ENCODE assay signal across 8 cellular contexts in genomic region chr2:63888490-63889402, GRCh38. TPM values are rescaled to one million over a fixed set of nuclear protein-coding genes. Genes with fewer than 3 reads are reported as not detected.
A peak's percentile ranks its signal among the peaks of the same experiment; 100 is the strongest.
DNase-seq lines count a peak whose midpoint lies in the region; ATAC-seq, FAIRE-seq and TF ChIP-seq lines count a peak whose summit lies in the region.

No MANE protein-coding gene starts in this region.

- H3K4me1 ChIP-seq in heart left ventricle (peaks cover 0 to 13% (median 0%) of the 10 kb centered on the region in 12 donors), gastrocnemius medialis (peaks cover 32 to 44% of the 10 kb centered on the region in 2 donors)

- CTCF ChIA-PET in Calu3 (lab: Charles Lee): no interaction called here

- H3K27me3 Mint-ChIP-seq in Calu3 (ENCODE audit: unreplicated experiment): no peaks in the 10 kb centered on the region
- no peaks in the 10 kb centered on the region for H3K27me3 Mint-ChIP-seq in activated naive CD4-positive, alpha-beta T cell treated with anti-CD3 and anti-CD28 coated beads, Interleukin-2, amount 50 U/mL, for 24 hours

- 73 to 84% (median 81%) methylated on average over 6 of the region's 6 CpGs for WGBS in heart left ventricle, 4 donors

- no peaks in the 10 kb centered on the region for H3K9me3 ChIP-seq in heart left ventricle
- no peaks in the 10 kb centered on the region for H3K9me3 ChIP-seq in gastrocnemius medialis

- intact Hi-C loops in Calu3 (cut with micrococcal nuclease; ENCODE audit: unreplicated experiment): loop anchor here (1.0 to 10.0 kb wide), 2 partner anchors 196 to 304 kb away; partner anchors contain the start of genes MDH1 and WDPCP
- intact Hi-C loops in heart left ventricle (cut with DNase I): loop anchor here in 5 of 10 donors (2.0 to 10.0 kb wide), 4 partner anchors 190 to 196 kb away; no protein-coding TSS in a partner anchor
- intact Hi-C loops in gastrocnemius medialis (cut with DNase I; ENCODE audit: low total_unique reads): loop anchor here (1.0 to 2.0 kb wide), 4 partner anchors 46 to 298 kb away; no protein-coding TSS in a partner anchor

- ATAC-seq in GM19043 (IDR thresholded peaks at IDR 0.05; ENCODE audit: low read depth, unreplicated experiment) (peak; percentile 55), heart left ventricle (peak; percentile 57 to 83 (median 68)), gastrocnemius medialis (peak; percentile 72 to 84)

- H3K27ac Mint-ChIP-seq in Calu3 (ENCODE audit: unreplicated experiment): no peak overlapping the region
- peak overlapping the region; percentile 69 for H3K27ac Mint-ChIP-seq in activated naive CD4-positive, alpha-beta T cell treated with anti-CD3 and anti-CD28 coated beads, Interleukin-2, amount 50 U/mL, for 24 hours

- H3K4me3 ChIP-seq in heart left ventricle (no peak overlapping the region), gastrocnemius medialis (no peak overlapping the region)

- TF ChIP-seq CTCF in Calu3 (IDR thresholded peaks at IDR 0.05; ENCODE audit: unreplicated experiment) (peak; percentile 76), heart left ventricle (IDR thresholded peaks at IDR 0.05) (peak; percentile 47 to 76 (median 67)), gastrocnemius medialis (IDR thresholded peaks at IDR 0.05 in 4 of 5, conservative IDR thresholded peaks at IDR 0.05 in 1 of 5) (peak; percentile 73 to 85 (median 78))

- no peaks in the 10 kb centered on the region for H3K9me3 Mint-ChIP-seq in Calu3 (ENCODE audit: low read depth, unreplicated experiment)
- H3K9me3 Mint-ChIP-seq in activated naive CD4-positive, alpha-beta T cell treated with anti-CD3 and anti-CD28 coated beads, Interleukin-2, amount 50 U/mL, for 24 hours: no peaks in the 10 kb centered on the region

- H3K27ac ChIP-seq in heart left ventricle: peak overlapping the region in 1 of 12 donors; percentile 16
- peak overlapping the region; percentile 78 to 90 (median 83) for H3K27ac ChIP-seq in gastrocnemius medialis

- no peaks in the 10 kb centered on the region for H3K4me1 Mint-ChIP-seq in Calu3 (ENCODE audit: low read depth, unreplicated experiment)
- peaks cover 17% of the 10 kb centered on the region for H3K4me1 Mint-ChIP-seq in activated naive CD4-positive, alpha-beta T cell treated with anti-CD3 and anti-CD28 coated beads, Interleukin-2, amount 50 U/mL, for 24 hours

- H3K27me3 ChIP-seq in heart left ventricle: no peaks in the 10 kb centered on the region
- H3K27me3 ChIP-seq in gastrocnemius medialis: no peaks in the 10 kb centered on the region

- in situ Hi-C loops in gastrocnemius medialis (cut with MboI; ENCODE audit: low sequenced_read_pairs in 4 of 4): loop anchor here in 1 of 4 donors (25.0 kb wide), 1 partner anchor 301 kb away; the partner anchor contains the start of genes MDH1 and WDPCP

- H3K36me3 Mint-ChIP-seq in Calu3 (ENCODE audit: insufficient read depth, unreplicated experiment): peaks cover 43% of the 10 kb centered on the region
- H3K36me3 Mint-ChIP-seq in activated naive CD4-positive, alpha-beta T cell treated with anti-CD3 and anti-CD28 coated beads, Interleukin-2, amount 50 U/mL, for 24 hours: peaks cover 5% of the 10 kb centered on the region

- FAIRE-seq in RCC 7860 (lab: Jason Lieb, UNC): peak; percentile 57

- no peak for TF ChIP-seq POLR2A in heart left ventricle (IDR thresholded peaks at IDR 0.05)
- no peak for TF ChIP-seq POLR2A in gastrocnemius medialis (IDR thresholded peaks at IDR 0.05)

- no TSS peak for BruUV-seq in Calu3 (replicated peaks; lab: Mats Ljungman, UMichigan)

- no peak overlapping the region for H3K4me3 Mint-ChIP-seq in Calu3 (ENCODE audit: low read depth, unreplicated experiment)
- no peak overlapping the region for H3K4me3 Mint-ChIP-seq in activated naive CD4-positive, alpha-beta T cell treated with anti-CD3 and anti-CD28 coated beads, Interleukin-2, amount 50 U/mL, for 24 hours

- H3K36me3 ChIP-seq in heart left ventricle: peaks cover 0 to 100% (median 99%) of the 10 kb centered on the region in 9 donors
- H3K36me3 ChIP-seq in gastrocnemius medialis: peaks cover 0 to 79% of the 10 kb centered on the region in 2 donors

- DNase-seq in Calu3 (peak; percentile 59), HK-2 (ENCODE audit: unreplicated experiment) (peak; percentile 32), RCC 7860 (ENCODE audit: low spot score) (peak; percentile 32), heart left ventricle (peak in 1 of 5 donors; percentile 13), gastrocnemius medialis (peak; percentile 40 to 48), NCI-H1048 (lab: John Stamatoyannopoulos, UW) (no peak)

RNA-seq across cellular contexts. Expression of gene UGP2, which starts 47.0 kb away (rescaled TPM):
- total RNA-seq in Calu3 (2022) (120 and 134 TPM in 2 replicates), heart left ventricle (100 to 1,000 TPM; 175 to 972 (median 331) TPM), gastrocnemius medialis (100 to 1,000 TPM; 398 to 784 (median 580) TPM)
- polyA plus RNA-seq in heart left ventricle: 1,000 to 10,000 TPM in 1 of 2 donors, 100 to 1,000 TPM in 1; 206 to 1,308 TPM
